11 cellular contexts compared by ENCODE assay signal in genomic region chr3:51675201-51675611, GRCh38. TPM values are rescaled to one million over a fixed set of nuclear protein-coding genes. Genes with fewer than 3 reads are reported as not detected.
DNase-seq lines count a peak whose midpoint lies in the region; ATAC-seq, FAIRE-seq and TF ChIP-seq lines count a peak whose summit lies in the region.
"Had no signal": no experiment of that assay in that cellular context is flagged by ENCODE, and none has a peak within 500 bp of the region (broad histone marks: within the 10 kb centered on the region; RNA-seq: fewer than 3 reads in every experiment).

No MANE protein-coding gene starts in this region.

- POLR2A ChIA-PET in Caco-2 (lab: Charles Lee), result no interaction called here

- H3K9me3 Mint-ChIP-seq in Caco-2 (ENCODE audit: unreplicated experiment), result no peaks in the 10 kb centered on the region

- CTCF ChIA-PET in Caco-2 (lab: Charles Lee), result interaction anchor here (0.5 kb wide), 1 partner anchor 857 kb away, joined by 3 read pairs; no protein-coding TSS in a partner anchor

- H3K36me3 Mint-ChIP-seq in T-helper 17 cell (ENCODE audit: low read depth) (peaks cover 4% of the 10 kb centered on the region), Caco-2 (ENCODE audit: insufficient read depth, unreplicated experiment) (peaks cover 20% of the 10 kb centered on the region)

- H3K27ac Mint-ChIP-seq in T-helper 17 cell (peak overlapping the region; percentile 94), Caco-2 (ENCODE audit: unreplicated experiment) (no peak overlapping the region)

- peak overlapping the region; percentile 49 for H3K4me3 Mint-ChIP-seq in T-helper 17 cell
- no peak overlapping the region for H3K4me3 Mint-ChIP-seq in Caco-2 (ENCODE audit: unreplicated experiment)

- H3K4me1 ChIP-seq in Caco-2, result no peaks in the 10 kb centered on the region

- no peaks in the 10 kb centered on the region for H3K27me3 ChIP-seq in Caco-2 (replicated peaks; ENCODE audit: control insufficient read depth, insufficient read depth, low read length)

- intact Hi-C loops in Caco-2 (cut with micrococcal nuclease; ENCODE audit: unreplicated experiment), result no loop called here

- DNase-seq in Daoy (ENCODE audit: low read depth) (peak; percentile 28), T-helper 17 cell (no peak), choroid plexus epithelial cell (ENCODE audit: low read depth) (peak; percentile 56), renal cortical epithelial cell (ENCODE audit: low read depth) (peak; percentile 85), NCI-H748 treated with DMSO at 0.1 percent for 48 hours (lab: John Stamatoyannopoulos, UW) (no peak), Caco-2 (no peak), frontal cortex (ENCODE audit: low spot score in 2 of 2) (no peak)
- DNase-seq: cortex of kidney, trophoblast cell had no signal

- ATAC-seq in T-helper 17 cell, result no peak
- no peak for ATAC-seq in HG03196 (IDR thresholded peaks at IDR 0.05; ENCODE audit: unreplicated experiment)
- ATAC-seq: left lobe of liver had no signal

- FAIRE-seq in frontal cortex (lab: Jason Lieb, UNC), result no peak

- BruUV-seq in Caco-2 (replicated peaks; lab: Mats Ljungman, UMichigan), result no TSS peak

- H3K9me3 ChIP-seq in T-helper 17 cell (ENCODE audit: control insufficient read depth, low read length, poor library complexity, severe bottlenecking), result no peaks in the 10 kb centered on the region
- H3K9me3 ChIP-seq in Caco-2, result no peaks in the 10 kb centered on the region

- H3K4me1 Mint-ChIP-seq in T-helper 17 cell, result peaks cover 67% of the 10 kb centered on the region
- H3K4me1 Mint-ChIP-seq in Caco-2 (ENCODE audit: low read depth, unreplicated experiment), result peaks cover 17% of the 10 kb centered on the region

- no peak overlapping the region for H3K4me3 ChIP-seq in choroid plexus epithelial cell (ENCODE audit: low read depth, low read length)
- no peak overlapping the region for H3K4me3 ChIP-seq in Caco-2 (ENCODE audit: low read depth, low read length)

- H3K36me3 ChIP-seq in Caco-2 (ENCODE audit: control insufficient read depth, insufficient read depth, low read length), result no peaks in the 10 kb centered on the region

- H3K27me3 Mint-ChIP-seq in T-helper 17 cell, result no peaks in the 10 kb centered on the region
- H3K27me3 Mint-ChIP-seq in Caco-2 (ENCODE audit: insufficient read depth, unreplicated experiment), result no peaks in the 10 kb centered on the region

- TF ChIP-seq CTCF in choroid plexus epithelial cell (conservative IDR thresholded peaks at IDR 0.05; ENCODE audit: low read depth, low read length) (no peak), Caco-2 (IDR thresholded peaks at IDR 0.05; ENCODE audit: insufficient read depth in 1 of 2, low read depth in 1 of 2, low read length in 1 of 2, severe bottlenecking in 1 of 2, unreplicated experiment in 1 of 2) (no peak)

RNA-seq across cellular contexts. Expression of gene TEX264, which starts 4.2 kb away (rescaled TPM):
- total RNA-seq in Daoy (2014; rRNA removed; shearing (Covaris generic)), result 35.0 and 37.2 TPM in 2 replicates
- total RNA-seq in T-helper 17 cell (10 to 100 TPM; 35.5 to 36.5 TPM), renal cortical epithelial cell (47.2 and 71.1 TPM in 2 replicates), Caco-2 (2022) (32.4 and 37.9 TPM in 2 replicates), frontal cortex (17.9 TPM)

RNA-seq across cellular contexts. Expression of gene GRM2, which starts 31.7 kb away (rescaled TPM):
- total RNA-seq in Daoy (2014; rRNA removed; shearing (Covaris generic)), result not detected in 2 replicates
- total RNA-seq in T-helper 17 cell (1 to 10 TPM; 2.2 to 2.9 TPM), renal cortical epithelial cell (0.05 TPM in 1 of 2 replicates, not detected in the other), Caco-2 (2022) (0.14 TPM in 2 replicates), frontal cortex (6.5 TPM)

Comparison
In these comparisons a context has a peak if more than half of its experiments do, and no peak if none do; other contexts are left out.
1. DNase-seq: peak in Daoy (single experiment), choroid plexus epithelial cell (single experiment) and renal cortical epithelial cell (single experiment); none in T-helper 17 cell (0 of 3), NCI-H748 treated with DMSO at 0.1 percent for 48 hours (single experiment), Caco-2 (0 of 2) and frontal cortex (0 of 2).